1 cellular context compared by ENCODE assay signal in the genomic region with DNA sequence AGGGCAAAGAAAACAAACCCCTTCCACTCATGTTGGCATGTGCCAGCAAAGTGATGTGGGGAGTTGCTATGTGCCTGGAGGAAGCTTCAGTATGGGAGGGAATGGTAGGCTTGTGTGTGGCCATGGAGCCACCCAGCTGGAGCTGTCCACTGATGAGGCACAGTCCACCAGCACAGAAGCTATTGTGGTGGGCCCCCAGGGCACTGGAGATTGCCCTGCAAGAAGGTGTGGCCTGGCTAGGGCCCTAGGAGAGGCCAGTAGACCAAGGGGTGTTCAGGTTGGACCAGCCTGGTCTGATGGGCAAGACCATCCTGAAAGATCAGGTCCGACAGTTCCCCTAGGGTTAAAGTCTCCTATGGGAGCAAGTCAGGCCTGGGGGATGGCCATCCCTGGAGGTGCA.
TF ChIP-seq lines count a peak whose summit lies in the region.

No MANE protein-coding gene starts in this region.

TF ChIP-seq in K562, 482 proteins besides CTCF, POLR2A, EP300 and RAD21:
- TF ChIP-seq ZNF253 (CRISPR knock-in tag; conservative IDR thresholded peaks at IDR 0.05), result no peak
- no peak for TF ChIP-seq TRIM24 (IDR thresholded peaks at IDR 0.05)
- TF ChIP-seq COPS2 (conservative IDR thresholded peaks at IDR 0.05), result no peak
- TF ChIP-seq GABPB2 (CRISPR knock-in tag; conservative IDR thresholded peaks at IDR 0.05), result no peak
- no peak for TF ChIP-seq CHD2 (IDR thresholded peaks at IDR 0.05; ENCODE audit: low read depth, low read length)
